Comparison of ENCODE assay signal across 9 cellular contexts in genomic region chr19:47240996-47241918, GRCh38. TPM values are rescaled to one million over a fixed set of nuclear protein-coding genes. Genes with fewer than 3 reads are reported as not detected.
DNase-seq lines count a peak whose midpoint lies in the region; ATAC-seq and TF ChIP-seq lines count a peak whose summit lies in the region.
"Had no signal": no experiment of that assay in that cellular context is flagged by ENCODE, and none has a peak within 500 bp of the region (broad histone marks: within the 10 kb centered on the region; RNA-seq: fewer than 3 reads in every experiment).

No MANE protein-coding gene starts in this region.

- no peaks in the 10 kb centered on the region for H3K27me3 Mint-ChIP-seq in T-helper 17 cell

- peaks cover 4% of the 10 kb centered on the region for H3K27me3 ChIP-seq in Loucy (ENCODE audit: insufficient read depth, low read length, poor library complexity, severe bottlenecking)
- H3K27me3 ChIP-seq in adrenal gland: peaks cover 8% of the 10 kb centered on the region

- H3K79me2 ChIP-seq in Loucy (ENCODE audit: insufficient read depth, low read length): no peaks in the 10 kb centered on the region

- intact Hi-C loops in adrenal gland (cut with DNase I): no loop called here

- ATAC-seq in T-helper 17 cell: peak; percentile 71

- no peak overlapping the region for H2AFZ ChIP-seq in Loucy (ENCODE audit: low read length)

- no peak overlapping the region for H3K4me3 Mint-ChIP-seq in T-helper 17 cell

- 7 to 50% (median 8%) methylated on average over 2 to 27 of the region's 27 CpGs for WGBS in adrenal gland, 4 donors

- peaks cover 20% of the 10 kb centered on the region for H3K4me1 Mint-ChIP-seq in T-helper 17 cell

- no peak overlapping the region for H3K9ac ChIP-seq in Loucy (ENCODE audit: low read depth, low read length, poor library complexity, severe bottlenecking)

- peak overlapping the region in 1 of 5 donors; percentile 62 for H3K27ac ChIP-seq in adrenal gland

- no peaks in the 10 kb centered on the region for H3K36me3 Mint-ChIP-seq in T-helper 17 cell (ENCODE audit: low read depth)

- no peak overlapping the region for H3K27ac Mint-ChIP-seq in T-helper 17 cell
- H3K27ac Mint-ChIP-seq: stimulated activated naive CD8-positive, alpha-beta T cell treated with anti-CD3 and anti-CD28 coated beads, Interleukin-15, Interleukin-2, amounts not matched to agents 100 ng/mL and 50 ng/mL, for 24 hours had no signal

- no peaks in the 10 kb centered on the region for H3K36me3 ChIP-seq in Loucy (ENCODE audit: insufficient read depth, low read length)
- no peaks in the 10 kb centered on the region for H3K36me3 ChIP-seq in adrenal gland (replicated peaks in 1 of 2)

- peak; percentile 92 for DNase-seq in COR-L47 (lab: John Stamatoyannopoulos, UW)
- DNase-seq in T-helper 17 cell: peak; percentile 81 to 86 (median 82)
- peak; percentile 71 to 89 (median 82) for DNase-seq in adrenal gland
- DNase-seq in hypothalamus (lab: John Stamatoyannopoulos, UW): peak in 35 of 51 donors; percentile 4 to 73 (median 45)
- DNase-seq in stimulated activated CD4-positive, alpha-beta T cell treated with anti-CD3 and anti-CD28 coated beads, Interleukin-15, amount 100 ng/mL, for 24 hours: peak; percentile 87
- no peak for DNase-seq in inferior parietal cortex (ENCODE audit: extremely low spot score)
- DNase-seq in globus pallidus (ENCODE audit: low spot score): no peak

- TF ChIP-seq CTCF in Loucy (conservative IDR thresholded peaks at IDR 0.05; ENCODE audit: low read length): no peak
- no peak for TF ChIP-seq CTCF in adrenal gland (IDR thresholded peaks at IDR 0.05)

- peaks cover 16% of the 10 kb centered on the region for H3K4me1 ChIP-seq in Loucy (ENCODE audit: insufficient read depth, low read length, poor library complexity, severe bottlenecking)
- H3K4me1 ChIP-seq in adrenal gland (replicated peaks in 1 of 2): peaks cover 10 to 30% of the 10 kb centered on the region in 2 donors

- no peaks in the 10 kb centered on the region for H3K9me3 ChIP-seq in Loucy (ENCODE audit: insufficient read depth, low read depth, low read length)
- no peaks in the 10 kb centered on the region for H3K9me3 ChIP-seq in T-helper 17 cell (ENCODE audit: control insufficient read depth, low read length, poor library complexity, severe bottlenecking)
- no peaks in the 10 kb centered on the region for H3K9me3 ChIP-seq in adrenal gland (replicated peaks in 1 of 3)

- H3K4me3 ChIP-seq in Loucy (ENCODE audit: low read length, poor library complexity, severe bottlenecking) (peak overlapping the region; percentile 8), adrenal gland (peak overlapping the region in 1 of 4 donors; percentile 2)

- no peaks in the 10 kb centered on the region for H3K9me2 ChIP-seq in Loucy (replicated peaks; ENCODE audit: low read depth, low read length)

- H4K20me1 ChIP-seq in Loucy (ENCODE audit: insufficient read depth, low read length, poor library complexity, severe bottlenecking): no peaks in the 10 kb centered on the region

- H3K4me2 ChIP-seq in Loucy (ENCODE audit: low read depth, low read length, poor library complexity, severe bottlenecking): peak overlapping the region; percentile 37

- peaks cover 4% of the 10 kb centered on the region; the same call in 1 of the 2 replicates for H3F3A ChIP-seq in Loucy (ENCODE audit: low read depth)

- TF ChIP-seq POLR2A in adrenal gland (IDR thresholded peaks at IDR 0.05): no peak

RNA-seq across cellular contexts. Expression of gene BBC3, which starts 10.3 kb away (rescaled TPM):
- total RNA-seq in T-helper 17 cell (10 to 100 TPM; 32.4 to 40.2 TPM), adrenal gland (10 to 100 TPM in 4 of 8 donors, 1 to 10 TPM in 4; 1.7 to 17.9 (median 10.1) TPM)
- 1 to 10 TPM in 2 of 3 donors, under 1 TPM in 1; 0.27 to 8.4 (median 4.4) TPM for polyA plus RNA-seq in adrenal gland

RNA-seq across cellular contexts. Expression of gene CCDC9, which starts 15.1 kb away (rescaled TPM):
- total RNA-seq in T-helper 17 cell: 10 to 100 TPM; 35.6 to 53.7 TPM
- total RNA-seq in adrenal gland: 10 to 100 TPM; 12.8 to 52.9 (median 32.5) TPM
- 10 to 100 TPM; 23.2 to 86.5 (median 31.8) TPM for polyA plus RNA-seq in adrenal gland

RNA-seq across cellular contexts. Expression of gene INAFM1, which starts 33.4 kb away (rescaled TPM):
- total RNA-seq in T-helper 17 cell (1 to 10 TPM; 9.2 to 9.9 TPM), adrenal gland (100 to 1,000 TPM in 1 of 8 donors, 10 to 100 TPM in 7; 18.1 to 183 (median 66.7) TPM)
- 100 to 1,000 TPM in 1 of 3 donors, 10 to 100 TPM in 1, 1 to 10 TPM in 1; 7.8 to 144 (median 62.0) TPM for polyA plus RNA-seq in adrenal gland

Comparison
In these comparisons a context has a peak if more than half of its experiments do, and no peak if none do; other contexts are left out.
1. DNase-seq: peak in COR-L47 (single experiment), T-helper 17 cell (3 of 3), adrenal gland (7 of 7), hypothalamus (35 of 51) and stimulated activated CD4-positive, alpha-beta T cell treated with anti-CD3 and anti-CD28 coated beads, Interleukin-15, amount 100 ng/mL, for 24 hours (single experiment); none in inferior parietal cortex (single experiment) and globus pallidus (single experiment).